6 cellular contexts compared by ENCODE assay signal in genomic region chr19:50091786-50092185, GRCh38.
DNase-seq lines count a peak whose midpoint lies in the region; ATAC-seq and TF ChIP-seq lines count a peak whose summit lies in the region.
"Not testable (repeated sequence)": the region's sequence is repeated elsewhere in the genome, so short reads cannot be mapped to it uniquely, and the experiment has no call there.

No MANE protein-coding gene starts in this region.

- intact Hi-C loops in Calu3 (cut with micrococcal nuclease; ENCODE audit: unreplicated experiment); cardiac septum (cut with DNase I); mucosa of descending colon (cut with DNase I, micrococcal nuclease); prostate gland (cut with DNase I); stomach (cut with DNase I; ENCODE audit: low total_unique reads); upper lobe of right lung (cut with DNase I): not testable (repeated sequence)

- not testable (repeated sequence) for TF ChIP-seq EP300 in stomach (IDR thresholded peaks at IDR 0.05)

- not testable (repeated sequence) for H3K36me3 Mint-ChIP-seq in Calu3 (ENCODE audit: insufficient read depth, unreplicated experiment)

- not testable (repeated sequence) for H3K36me3 ChIP-seq in mucosa of descending colon (ENCODE audit: low read depth); prostate gland; stomach; upper lobe of right lung

- not testable (repeated sequence) for ATAC-seq in mucosa of descending colon, upper lobe of right lung

- BruUV-seq in Calu3 (replicated peaks; lab: Mats Ljungman, UMichigan): not testable (repeated sequence)

- H3K4me1 ChIP-seq in mucosa of descending colon (ENCODE audit: low read depth); prostate gland (replicated peaks); stomach; upper lobe of right lung: not testable (repeated sequence)

- CTCF ChIA-PET in Calu3 (lab: Charles Lee): not testable (repeated sequence)

- DNase-seq in Calu3 (peak; percentile 14), cardiac septum (ENCODE audit: low spot score) (peak; percentile 70), mucosa of descending colon (peak in 2 of 3 donors; percentile 27 to 40), prostate gland (ENCODE audit: low spot score) (peak; percentile 22), stomach (peak; percentile 25), upper lobe of right lung (peak; percentile 38)

- not testable (repeated sequence) for H3K27me3 Mint-ChIP-seq in Calu3 (ENCODE audit: unreplicated experiment)

- H3K4me3 Mint-ChIP-seq in Calu3 (ENCODE audit: low read depth, unreplicated experiment): not testable (repeated sequence)

- not testable (repeated sequence) for TF ChIP-seq POLR2A in prostate gland (IDR thresholded peaks at IDR 0.05); stomach (IDR thresholded peaks at IDR 0.05)

- TF ChIP-seq CTCF in Calu3 (IDR thresholded peaks at IDR 0.05; ENCODE audit: unreplicated experiment); mucosa of descending colon (IDR thresholded peaks at IDR 0.05); prostate gland (IDR thresholded peaks at IDR 0.05); stomach (IDR thresholded peaks at IDR 0.05); upper lobe of right lung (IDR thresholded peaks at IDR 0.05): not testable (repeated sequence)

- not testable (repeated sequence) for H3K4me1 Mint-ChIP-seq in Calu3 (ENCODE audit: low read depth, unreplicated experiment)

- not testable (repeated sequence) for H3K27ac ChIP-seq in prostate gland, stomach, upper lobe of right lung

- H3K27ac Mint-ChIP-seq in Calu3 (ENCODE audit: unreplicated experiment): not testable (repeated sequence)

- H3K4me3 ChIP-seq in mucosa of descending colon, prostate gland, stomach, upper lobe of right lung: not testable (repeated sequence)

- H3K9me3 ChIP-seq in mucosa of descending colon, prostate gland, stomach, upper lobe of right lung: not testable (repeated sequence)

- WGBS in prostate gland: 46% methylated on average over 5 of the region's 9 CpGs
- WGBS in stomach, 5 donors: 77 to 84% (median 82%) methylated on average over 3 to 5 of the region's 9 CpGs

- not testable (repeated sequence) for H3K9me3 Mint-ChIP-seq in Calu3 (ENCODE audit: low read depth, unreplicated experiment)

- H3K27me3 ChIP-seq in prostate gland (replicated peaks; ENCODE audit: insufficient read depth); stomach; upper lobe of right lung: not testable (repeated sequence)

Comparison
In these comparisons a context has a peak if more than half of its experiments do, and no peak if none do; other contexts are left out.
1. DNase-seq: peak in every context shown above with its lines; median percentile 70 in cardiac septum; 38 in upper lobe of right lung; 34 in mucosa of descending colon; 25 in stomach; 22 in prostate gland; 14 in Calu3.